ENCODE assay signal across 8 cellular contexts in the genomic region with DNA sequence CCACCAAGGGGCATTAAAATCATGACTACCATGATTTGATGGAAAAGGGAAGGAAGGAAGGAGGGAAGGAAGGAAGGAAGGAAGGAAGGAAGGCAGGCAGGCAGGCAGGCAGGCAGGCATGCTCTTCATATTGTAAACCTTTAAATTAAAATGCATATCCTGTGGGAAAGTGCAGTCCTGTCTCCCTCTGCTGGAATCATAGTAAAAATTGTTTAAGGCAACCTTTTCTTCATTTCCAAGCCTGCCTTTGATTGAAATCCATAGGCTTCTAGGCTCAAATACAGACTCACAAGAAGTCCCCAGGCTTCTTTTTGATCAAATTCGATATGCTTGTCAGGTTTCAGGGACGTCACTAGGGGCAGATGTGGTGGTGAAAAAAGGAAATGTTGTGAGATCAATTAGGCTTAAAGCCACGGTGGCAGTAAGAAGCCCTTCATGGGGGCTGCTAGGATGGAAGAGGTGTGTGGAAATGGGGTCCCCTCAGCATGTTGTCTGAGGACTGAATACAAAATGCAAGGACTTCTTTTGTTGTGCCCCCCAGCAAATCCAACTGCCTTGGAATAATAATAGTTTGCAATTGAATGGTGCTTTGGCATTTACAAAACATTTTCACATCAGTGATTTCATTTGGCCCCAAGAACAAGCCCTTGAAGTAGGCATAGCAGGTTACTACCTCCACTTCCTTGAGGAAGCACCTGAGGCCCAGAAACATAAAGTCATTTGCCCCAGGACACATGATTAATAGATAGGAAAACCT. TPM values are rescaled to one million over a fixed set of nuclear protein-coding genes. Genes with fewer than 3 reads are reported as not detected.
A peak's percentile ranks its signal among the peaks of the same experiment; 100 is the strongest.
DNase-seq lines count a peak whose midpoint lies in the region; FAIRE-seq and TF ChIP-seq lines count a peak whose summit lies in the region.

No MANE protein-coding gene starts in this region.

- FAIRE-seq in GM12892 (lab: Jason Lieb, UNC), result peak; percentile 53

- no peak overlapping the region for H3K9ac ChIP-seq in adipocyte (ENCODE audit: low read length)

- no peak overlapping the region for H3K27ac ChIP-seq in tibial nerve

- TF ChIP-seq CTCF in AG09309 (IDR thresholded peaks at IDR 0.05; ENCODE audit: control insufficient read depth, insufficient read depth, low read depth, low read length, missing control alignments) (peak; percentile 53), tibial nerve (IDR thresholded peaks at IDR 0.05) (peak in 4 of 5 experiments; percentile 35 to 69 (median 42))

- H3K4me1 ChIP-seq in adipocyte (ENCODE audit: control insufficient read depth, insufficient read depth, low read length) (peaks cover 3% of the 10 kb centered on the region), tibial nerve (peaks cover 0 to 7% (median 0%) of the 10 kb centered on the region in 4 donors)

- H3K9me3 ChIP-seq in adipocyte (ENCODE audit: control insufficient read depth, low read length) (no peaks in the 10 kb centered on the region), tibial nerve (no peaks in the 10 kb centered on the region)

- WGBS in tibial nerve, 2 donors, result 13 to 17% methylated on average over 3 of the region's 3 CpGs

- TF ChIP-seq EP300 in tibial nerve (IDR thresholded peaks at IDR 0.05), result no peak

- H3K27me3 ChIP-seq in adipocyte (replicated peaks; ENCODE audit: control insufficient read depth, insufficient read depth, low read length), result peaks cover 19% of the 10 kb centered on the region
- H3K27me3 ChIP-seq in tibial nerve, result no peaks in the 10 kb centered on the region

- no peak for TF ChIP-seq POLR2A in GM12892 (IDR thresholded peaks at IDR 0.05; ENCODE audit: low read depth, low read length)
- TF ChIP-seq POLR2A in tibial nerve (IDR thresholded peaks at IDR 0.05), result no peak

- H3K36me3 ChIP-seq in adipocyte (ENCODE audit: control insufficient read depth, insufficient read depth, low read length, severe bottlenecking), result no peaks in the 10 kb centered on the region
- H3K36me3 ChIP-seq in tibial nerve, result no peaks in the 10 kb centered on the region

- no peak overlapping the region for H3K4me3 ChIP-seq in AG09309 (ENCODE audit: control insufficient read depth, low read depth, low read length)
- no peak overlapping the region for H3K4me3 ChIP-seq in adipocyte (ENCODE audit: low read length)
- no peak overlapping the region for H3K4me3 ChIP-seq in tibial nerve

- DNase-seq in AG09309 (ENCODE audit: low read depth) (no peak), GM12892 (ENCODE audit: insufficient read length) (no peak), NCI-H2107 treated with DMSO at 0.1 percent for 48 hours (lab: John Stamatoyannopoulos, UW; ENCODE audit: unreplicated experiment) (peak; percentile 78), adipocyte (ENCODE audit: low read depth) (peak; percentile 84), iris pigment epithelial cell (ENCODE audit: low read depth) (peak; percentile 55), tibial nerve (ENCODE audit: low spot score in 2 of 2) (no peak), midbrain (lab: John Stamatoyannopoulos, UW) (no peak), ecto neural progenitor cell (ENCODE audit: low spot score) (no peak)

RNA-seq across cellular contexts. Expression of gene GABRR1, which starts 25.6 kb away (rescaled TPM):
- not detected for polyA plus RNA-seq in GM12892 (2012; ENCODE audit: missing spikeins)
- total RNA-seq in tibial nerve, result not detected

Comparison
In these comparisons a context has a peak if more than half of its experiments do, and no peak if none do; other contexts are left out.
1. DNase-seq: peak in NCI-H2107 treated with DMSO at 0.1 percent for 48 hours (single experiment), adipocyte (single experiment) and iris pigment epithelial cell (single experiment); none in AG09309 (single experiment), GM12892 (single experiment), tibial nerve (0 of 2), midbrain (single experiment) and ecto neural progenitor cell (single experiment).